Comparison of ENCODE assay signal across 8 cellular contexts in genomic region chr2:113437508-113438465, GRCh38. TPM values are rescaled to one million over a fixed set of nuclear protein-coding genes. Genes with fewer than 3 reads are reported as not detected.
DNase-seq lines count a peak whose midpoint lies in the region; ATAC-seq and TF ChIP-seq lines count a peak whose summit lies in the region.
"Not testable (repeated sequence)": the region's sequence is repeated elsewhere in the genome, so short reads cannot be mapped to it uniquely, and the experiment has no call there.

Gene ZNG1B, plus strand, starts transcription at chr2:113437691. Its CDS starts 178 bp downstream, at chr2:113437869.

- CTCF ChIA-PET in CD4-positive, alpha-beta memory T cell (lab: Charles Lee; ENCODE audit: partially characterized antibody); WTC11 (lab: Charles Lee): not testable (repeated sequence)

- POLR2A ChIA-PET in CD4-positive, alpha-beta memory T cell (lab: Charles Lee; ENCODE audit: partially characterized antibody); WTC11 (lab: Charles Lee): not testable (repeated sequence)

- not testable (repeated sequence) for H4K20me1 ChIP-seq in KMS-11 (ENCODE audit: insufficient read depth)

- H2AFZ ChIP-seq in KMS-11 (ENCODE audit: low read depth): 0 out of 2 replicates have a peak within 1 kb of the TSS, but pooled peaks have one; percentile 10

- not testable (repeated sequence) for H3K27me3 Mint-ChIP-seq in CD4-positive, alpha-beta memory T cell; WTC11 (ENCODE audit: low read depth); activated naive CD4-positive, alpha-beta T cell treated with anti-CD3 and anti-CD28 coated beads, Interleukin-2, amount 50 U/mL, for 24 hours

- not testable (repeated sequence) for H3K36me3 Mint-ChIP-seq in CD4-positive, alpha-beta memory T cell; WTC11; activated naive CD4-positive, alpha-beta T cell treated with anti-CD3 and anti-CD28 coated beads, Interleukin-2, amount 50 U/mL, for 24 hours

- H3K9me3 Mint-ChIP-seq in CD4-positive, alpha-beta memory T cell; WTC11; activated naive CD4-positive, alpha-beta T cell treated with anti-CD3 and anti-CD28 coated beads, Interleukin-2, amount 50 U/mL, for 24 hours: not testable (repeated sequence)

- H3K27me3 ChIP-seq in CD4-positive, alpha-beta memory T cell (ENCODE audit: insufficient read depth, low read length); KMS-11 (ENCODE audit: insufficient read depth, low read depth): not testable (repeated sequence)

- not testable (repeated sequence) for ATAC-seq in WTC11, left lobe of liver

- peak; percentile 80 to 90 (median 89) for DNase-seq in CD4-positive, alpha-beta memory T cell
- DNase-seq in WTC11 (ENCODE audit: low spot score) (peak; percentile 73), epithelial cell of prostate (ENCODE audit: low read depth, low spot score) (peak; percentile 0), left lobe of liver (ENCODE audit: low spot score) (peak; percentile 85)
- DNase-seq in pulmonary artery endothelial cell (ENCODE audit: low read depth, low spot score): not testable (repeated sequence)
- DNase-seq in stimulated activated CD8-positive, alpha-beta memory T cell treated with anti-CD3 and anti-CD28 coated beads, Interleukin-7, amount 100 ng/mL, for 24 hours (ENCODE audit: low read depth): peak; percentile 26

- peaks cover 0 to 11% (median 2%) of the 10 kb centered on the region in 4 donors for H3K4me1 Mint-ChIP-seq in CD4-positive, alpha-beta memory T cell
- not testable (repeated sequence) for H3K4me1 Mint-ChIP-seq in WTC11; activated naive CD4-positive, alpha-beta T cell treated with anti-CD3 and anti-CD28 coated beads, Interleukin-2, amount 50 U/mL, for 24 hours

- H3K9me3 ChIP-seq in CD4-positive, alpha-beta memory T cell (ENCODE audit: control insufficient read depth in 1 of 2, low read length in 2 of 2): not testable (repeated sequence)

- peak within 1 kb of the TSS in 1 of 2 donors; percentile 47 for H3K4me3 ChIP-seq in CD4-positive, alpha-beta memory T cell (ENCODE audit: low read length in 2 of 2)
- H3K4me3 ChIP-seq in KMS-11 (IDR thresholded peaks at IDR 0.05; ENCODE audit: insufficient read depth, low read depth, low read length): not testable (repeated sequence)

- peak within 1 kb of the TSS; percentile 89 to 96 (median 93) for H3K27ac Mint-ChIP-seq in CD4-positive, alpha-beta memory T cell
- H3K27ac Mint-ChIP-seq in WTC11: peak within 1 kb of the TSS; percentile 87
- peak within 1 kb of the TSS; percentile 94 for H3K27ac Mint-ChIP-seq in activated naive CD4-positive, alpha-beta T cell treated with anti-CD3 and anti-CD28 coated beads, Interleukin-2, amount 50 U/mL, for 24 hours

- H3K4me1 ChIP-seq in CD4-positive, alpha-beta memory T cell (ENCODE audit: insufficient read depth, low read length); KMS-11 (ENCODE audit: low read depth, poor library complexity, severe bottlenecking): not testable (repeated sequence)

- not testable (repeated sequence) for TF ChIP-seq CTCF in KMS-11 (conservative IDR thresholded peaks at IDR 0.05; ENCODE audit: low read depth, low read length); WTC11 (IDR thresholded peaks at IDR 0.05)

- peak within 1 kb of the TSS; percentile 46; the same call in 1 of the 2 replicates for H3K9ac ChIP-seq in KMS-11

- not testable (repeated sequence) for H3K79me2 ChIP-seq in KMS-11 (ENCODE audit: insufficient read depth, low read depth)

- H3K36me3 ChIP-seq in CD4-positive, alpha-beta memory T cell (ENCODE audit: insufficient read depth, low read length); KMS-11 (ENCODE audit: insufficient read depth): not testable (repeated sequence)

- intact Hi-C loops in CD4-positive, alpha-beta memory T cell (cut with micrococcal nuclease): not testable (repeated sequence)

- H3K4me3 Mint-ChIP-seq in CD4-positive, alpha-beta memory T cell: peak within 1 kb of the TSS; percentile 77 to 88 (median 84)
- H3K4me3 Mint-ChIP-seq in WTC11: peak within 1 kb of the TSS; percentile 84
- peak within 1 kb of the TSS; percentile 95 for H3K4me3 Mint-ChIP-seq in activated naive CD4-positive, alpha-beta T cell treated with anti-CD3 and anti-CD28 coated beads, Interleukin-2, amount 50 U/mL, for 24 hours

- not testable (repeated sequence) for H3K4me2 ChIP-seq in KMS-11

- H3K27ac ChIP-seq in CD4-positive, alpha-beta memory T cell (ENCODE audit: low read depth, low read length): peak within 1 kb of the TSS; percentile 66
- peak within 1 kb of the TSS; percentile 40; the same call in 1 of the 2 replicates for H3K27ac ChIP-seq in KMS-11
- H3K27ac ChIP-seq in epithelial cell of prostate: peak within 1 kb of the TSS; percentile 54

RNA-seq across cellular contexts. Expression of gene ZNG1B, which starts in this region (rescaled TPM):
- 10 to 100 TPM; 43.3 to 44.0 TPM for total RNA-seq in CD4-positive, alpha-beta memory T cell
- polyA plus RNA-seq in CD4-positive, alpha-beta memory T cell: 10 to 100 TPM; 32.7 to 43.1 TPM
- total RNA-seq in WTC11 (2021): 35.2 to 41.7 TPM (median 38.3 TPM) in 3 replicates
- total RNA-seq in left lobe of liver: 11.8 TPM
- 18.7 and 37.9 TPM in 2 replicates for total RNA-seq in pulmonary artery endothelial cell
